In genomic region chr7:158816995-158817394, GRCh38 we compare ENCODE assay signal across 8 cellular contexts. TPM values are rescaled to one million over a fixed set of nuclear protein-coding genes. Genes with fewer than 3 reads are reported as not detected.
DNase-seq lines count a peak whose midpoint lies in the region; ATAC-seq and TF ChIP-seq lines count a peak whose summit lies in the region.

No MANE protein-coding gene starts in this region.

- H3K27me3 ChIP-seq in adipocyte (replicated peaks; ENCODE audit: control insufficient read depth, insufficient read depth, low read length) (no peaks in the 10 kb centered on the region), lower lobe of right lung (ENCODE audit: low read depth) (no peaks in the 10 kb centered on the region), transverse colon (no peaks in the 10 kb centered on the region)

- H3K9me3 ChIP-seq in adipocyte (ENCODE audit: control insufficient read depth, low read length): no peaks in the 10 kb centered on the region
- no peaks in the 10 kb centered on the region for H3K9me3 ChIP-seq in lower lobe of right lung
- no peaks in the 10 kb centered on the region for H3K9me3 ChIP-seq in transverse colon

- no peaks in the 10 kb centered on the region for H3K36me3 ChIP-seq in adipocyte (ENCODE audit: control insufficient read depth, insufficient read depth, low read length, severe bottlenecking)
- H3K36me3 ChIP-seq in lower lobe of right lung: no peaks in the 10 kb centered on the region
- H3K36me3 ChIP-seq in transverse colon: no peaks in the 10 kb centered on the region

- TF ChIP-seq CTCF in lower lobe of right lung (IDR thresholded peaks at IDR 0.05) (no peak), transverse colon (IDR thresholded peaks at IDR 0.05) (no peak)

- intact Hi-C loops in lower lobe of right lung (cut with DNase I): no loop called here
- intact Hi-C loops in transverse colon (cut with DNase I; ENCODE audit: low total_unique reads): no loop called here

- peak overlapping the region; percentile 45 for H3K4me3 Mint-ChIP-seq in activated naive CD4-positive, alpha-beta T cell treated with anti-CD3 and anti-CD28 coated beads, Interleukin-2, amount 10 ng/mL, durations not matched to agents 7 days and 5 days

- H3K27ac ChIP-seq in lower lobe of right lung (peak overlapping the region; percentile 90), transverse colon (peak overlapping the region; percentile 90 to 94 (median 92))

- no peak for TF ChIP-seq EP300 in transverse colon (IDR thresholded peaks at IDR 0.05; ENCODE audit: low read depth)

- peaks cover 98% of the 10 kb centered on the region for H3K4me1 Mint-ChIP-seq in activated naive CD4-positive, alpha-beta T cell treated with anti-CD3 and anti-CD28 coated beads, Interleukin-2, amount 10 ng/mL, durations not matched to agents 7 days and 5 days

- CTCF ChIA-PET in activated naive CD4-positive, alpha-beta T cell treated with anti-CD3 and anti-CD28 coated beads, Interleukin-2, amount 10 ng/mL, durations not matched to agents 7 days and 5 days (lab: Charles Lee): interaction anchor here (0.9 kb wide), 1 partner anchor 50 kb away, joined by 4 read pairs; no protein-coding TSS in a partner anchor

- no peaks in the 10 kb centered on the region for H3K9me3 Mint-ChIP-seq in activated naive CD4-positive, alpha-beta T cell treated with anti-CD3 and anti-CD28 coated beads, Interleukin-2, amount 10 ng/mL, durations not matched to agents 7 days and 5 days

- ATAC-seq in lower lobe of right lung: peak; percentile 36 to 62
- ATAC-seq in HG03196 (IDR thresholded peaks at IDR 0.05; ENCODE audit: unreplicated experiment): no peak

- H3K4me1 ChIP-seq in adipocyte (ENCODE audit: control insufficient read depth, insufficient read depth, low read length) (peaks cover 82% of the 10 kb centered on the region), lower lobe of right lung (peaks cover 93% of the 10 kb centered on the region), transverse colon (peaks cover 48 to 93% (median 73%) of the 10 kb centered on the region in 4 donors)

- WGBS in transverse colon (ENCODE audit: low coverage in 1 of 2), 2 donors: 43 to 51% methylated on average over 2 of the region's 2 CpGs

- H3K27ac Mint-ChIP-seq in activated naive CD4-positive, alpha-beta T cell treated with anti-CD3 and anti-CD28 coated beads, Interleukin-2, amount 10 ng/mL, durations not matched to agents 7 days and 5 days: peak overlapping the region; percentile 93

- no peaks in the 10 kb centered on the region for H3K27me3 Mint-ChIP-seq in activated naive CD4-positive, alpha-beta T cell treated with anti-CD3 and anti-CD28 coated beads, Interleukin-2, amount 10 ng/mL, durations not matched to agents 7 days and 5 days

- H3K4me3 ChIP-seq in adipocyte (ENCODE audit: low read length) (peak overlapping the region; percentile 73), lower lobe of right lung (no peak overlapping the region), transverse colon (no peak overlapping the region)

- TF ChIP-seq POLR2A in transverse colon (IDR thresholded peaks at IDR 0.05): no peak

- H3K9ac ChIP-seq in adipocyte (ENCODE audit: low read length): peak overlapping the region; percentile 83

- peak; percentile 55 for DNase-seq in activated naive CD4-positive, alpha-beta T cell treated with anti-CD3 and anti-CD28 coated beads, Interleukin-2, amount 10 ng/mL, durations not matched to agents 7 days and 5 days
- DNase-seq in activated naive CD4-positive, alpha-beta T cell treated with Interleukin-2 at 50 U/mL for 16 hours: no peak
- DNase-seq in adipocyte (ENCODE audit: low read depth): no peak
- peak; percentile 73 for DNase-seq in lower lobe of right lung
- peak; percentile 67 for DNase-seq in transverse colon
- DNase-seq in activated gamma-delta T cell treated with Interleukin-2 at 50 U/mL for 16 hours: no peak
- no peak for DNase-seq in activated CD4-positive, CD25-positive, alpha-beta regulatory T cell treated with anti-CD3 and anti-CD28 coated beads, Interleukin-2, amount 50 U/mL, for 72 hours

- H3K36me3 Mint-ChIP-seq in activated naive CD4-positive, alpha-beta T cell treated with anti-CD3 and anti-CD28 coated beads, Interleukin-2, amount 10 ng/mL, durations not matched to agents 7 days and 5 days: peaks cover 50% of the 10 kb centered on the region

- in situ Hi-C loops in transverse colon (cut with MboI; ENCODE audit: low pct_ligation_motif_present in 1 of 4, low pct_unique_long_range_greater_than_20kb in 1 of 4, low sequenced_read_pairs in 3 of 4): no loop called here

RNA-seq across cellular contexts. Expression of gene ESYT2, which starts 12.3 kb away (rescaled TPM):
- total RNA-seq in lower lobe of right lung (55.5 TPM), transverse colon (100 to 1,000 TPM in 1 of 4 donors, 10 to 100 TPM in 3; 78.6 to 113 (median 87.3) TPM)

RNA-seq across cellular contexts. Expression of gene DYNC2I1, which starts 39.4 kb away (rescaled TPM):
- total RNA-seq in lower lobe of right lung: 22.4 TPM
- total RNA-seq in transverse colon: 100 to 1,000 TPM in 1 of 4 donors, 10 to 100 TPM in 3; 24.3 to 105 (median 51.5) TPM

Comparison
In these comparisons a context has a peak if more than half of its experiments do, and no peak if none do; other contexts are left out.
1. DNase-seq: peak in activated naive CD4-positive, alpha-beta T cell treated with anti-CD3 and anti-CD28 coated beads, Interleukin-2, amount 10 ng/mL, durations not matched to agents 7 days and 5 days (single experiment), lower lobe of right lung (single experiment) and transverse colon (single experiment); none in activated naive CD4-positive, alpha-beta T cell treated with Interleukin-2 at 50 U/mL for 16 hours (single experiment), adipocyte (single experiment), activated gamma-delta T cell treated with Interleukin-2 at 50 U/mL for 16 hours (single experiment) and activated CD4-positive, CD25-positive, alpha-beta regulatory T cell treated with anti-CD3 and anti-CD28 coated beads, Interleukin-2, amount 50 U/mL, for 72 hours (single experiment).